9 cellular contexts compared by ENCODE assay signal in genomic region chr2:26011990-26012856, GRCh38. TPM values are rescaled to one million over a fixed set of nuclear protein-coding genes. Genes with fewer than 3 reads are reported as not detected.
DNase-seq lines count a peak whose midpoint lies in the region; ATAC-seq, FAIRE-seq and TF ChIP-seq lines count a peak whose summit lies in the region.
"Had no signal": no experiment of that assay in that cellular context is flagged by ENCODE, and none has a peak within 500 bp of the region (broad histone marks: within the 10 kb centered on the region; RNA-seq: fewer than 3 reads in every experiment).

No MANE protein-coding gene starts in this region.

- H3K9me3 Mint-ChIP-seq in WTC11, result peaks cover 6% of the 10 kb centered on the region
- H3K9me3 Mint-ChIP-seq in stimulated activated memory B cell treated with anti-CD40 and anti-IgM and Interleukin-4, amounts not matched to agents 10 μg/mL and 1 μg/mL and 100 μg/mL, for 72 hours, result peaks cover 4% of the 10 kb centered on the region

- H3K4me2 ChIP-seq in keratinocyte (ENCODE audit: control insufficient read depth, extremely low read depth, insufficient read depth, low read depth, low read length), result peak overlapping the region; percentile 52

- peak overlapping the region; percentile 96 for H3K27ac ChIP-seq in 22Rv1
- H3K27ac ChIP-seq in keratinocyte (ENCODE audit: control insufficient read depth, insufficient read depth, low read length), result peak overlapping the region; percentile 87
- peak overlapping the region in 1 of 4 donors; percentile 32 for H3K27ac ChIP-seq in tibial nerve

- peak; percentile 80 for ATAC-seq in WTC11
- no peak for ATAC-seq in HG02588 (IDR thresholded peaks at IDR 0.05; ENCODE audit: unreplicated experiment)
- ATAC-seq in stimulated activated memory B cell treated with anti-CD40 and anti-IgM and Interleukin-4, amounts not matched to agents 10 μg/mL and 1 μg/mL and 100 μg/mL, for 72 hours, result no peak

- TF ChIP-seq POLR2A in tibial nerve (IDR thresholded peaks at IDR 0.05), result no peak

- peaks cover 19% of the 10 kb centered on the region for H3K4me1 Mint-ChIP-seq in WTC11
- no peaks in the 10 kb centered on the region for H3K4me1 Mint-ChIP-seq in stimulated activated memory B cell treated with anti-CD40 and anti-IgM and Interleukin-4, amounts not matched to agents 10 μg/mL and 1 μg/mL and 100 μg/mL, for 72 hours
- H3K4me1 Mint-ChIP-seq: CD8-positive, alpha-beta memory T cell had no signal

- H3K9me1 ChIP-seq in keratinocyte (ENCODE audit: control insufficient read depth, extremely low read depth, insufficient read depth, low read length), result peaks cover 3% of the 10 kb centered on the region

- CTCF ChIA-PET in WTC11 (lab: Charles Lee), result interaction anchor here (0.7 to 2.5 kb wide), 7 partner anchors 12 to 76 kb away, joined by 3 to 7 read pairs (median 4); no protein-coding TSS in a partner anchor

- H3K36me3 ChIP-seq in keratinocyte (ENCODE audit: control insufficient read depth in 2 of 2, extremely low read depth in 1 of 2, insufficient read depth in 2 of 2, low read length in 2 of 2) (no peaks in the 10 kb centered on the region), tibial nerve (no peaks in the 10 kb centered on the region)

- peaks cover 45% of the 10 kb centered on the region for H3K4me1 ChIP-seq in keratinocyte (ENCODE audit: control insufficient read depth, extremely low read depth, insufficient read depth, low read length)
- H3K4me1 ChIP-seq in tibial nerve, result peaks cover 0 to 12% (median 5%) of the 10 kb centered on the region in 4 donors

- TF ChIP-seq CTCF in 22Rv1 (IDR thresholded peaks at IDR 0.05), result no peak
- TF ChIP-seq CTCF in WTC11 (IDR thresholded peaks at IDR 0.05), result no peak
- TF ChIP-seq CTCF in keratinocyte (optimal IDR thresholded peaks at IDR 0.05 in 1 of 3, IDR thresholded peaks at IDR 0.05 in 1 of 3, conservative IDR thresholded peaks at IDR 0.05 in 1 of 3; ENCODE audit: extremely low read depth in 1 of 3, insufficient read depth in 2 of 3, low read length in 3 of 3), result no peak
- TF ChIP-seq CTCF in tibial nerve (IDR thresholded peaks at IDR 0.05), result no peak

- POLR2A ChIA-PET in WTC11 (lab: Charles Lee), result interaction anchor here (0.5 kb wide), 1 partner anchor 259 kb away, joined by 3 read pairs; no protein-coding TSS in a partner anchor

- WGBS in tibial nerve, 2 donors, result 40 to 42% methylated on average over 14 of the region's 14 CpGs

- DNase-seq in HTR-8/SVneo (ENCODE audit: insufficient read length, low spot score) (peak; percentile 52), WTC11 (ENCODE audit: low spot score) (no peak), keratinocyte (ENCODE audit: low read depth, low spot score) (no peak), tibial nerve (ENCODE audit: low spot score in 2 of 2) (no peak)
- DNase-seq in activated naive CD4-positive, alpha-beta T cell (lab: John Stamatoyannopoulos, UW), result no peak
- DNase-seq: CD8-positive, alpha-beta memory T cell had no signal

- dilution Hi-C loops in keratinocyte (cut with MboI; ENCODE audit: extremely low pct_ligation_motif_present, low sequenced_read_pairs), result no loop called here

- peak; percentile 9 for FAIRE-seq in HTR-8/SVneo (lab: Jason Lieb, UNC)
- no peak for FAIRE-seq in keratinocyte (lab: Jason Lieb, UNC)

- peak overlapping the region; percentile 54 for H2AFZ ChIP-seq in keratinocyte (ENCODE audit: control insufficient read depth, low read length)

- no peaks in the 10 kb centered on the region for H3K27me3 Mint-ChIP-seq in WTC11 (ENCODE audit: low read depth)
- no peaks in the 10 kb centered on the region for H3K27me3 Mint-ChIP-seq in stimulated activated memory B cell treated with anti-CD40 and anti-IgM and Interleukin-4, amounts not matched to agents 10 μg/mL and 1 μg/mL and 100 μg/mL, for 72 hours

- peak overlapping the region; percentile 59 for H3K9ac ChIP-seq in keratinocyte (ENCODE audit: control insufficient read depth, extremely low read depth, insufficient read depth, low read length)

- H4K20me1 ChIP-seq in keratinocyte (ENCODE audit: control insufficient read depth, extremely low read depth, insufficient read depth, low read length), result no peaks in the 10 kb centered on the region

- H3K27ac Mint-ChIP-seq in WTC11, result peak overlapping the region; percentile 32
- no peak overlapping the region for H3K27ac Mint-ChIP-seq in stimulated activated memory B cell treated with anti-CD40 and anti-IgM and Interleukin-4, amounts not matched to agents 10 μg/mL and 1 μg/mL and 100 μg/mL, for 72 hours

- H3K4me3 ChIP-seq in keratinocyte (ENCODE audit: control insufficient read depth in 2 of 3, extremely low read depth in 1 of 3, insufficient read depth in 2 of 3, low read depth in 1 of 3, low read length in 3 of 3) (peak overlapping the region in 1 of 3 experiments; percentile 29), tibial nerve (no peak overlapping the region)

- H3K27me3 ChIP-seq in keratinocyte (ENCODE audit: control insufficient read depth, extremely low read depth, insufficient read depth, low read length) (no peaks in the 10 kb centered on the region), tibial nerve (no peaks in the 10 kb centered on the region)

- H3K36me3 Mint-ChIP-seq in WTC11, result 0 out of 2 replicates have a peak, but pooled peaks cover 4% of the 10 kb centered on the region
- H3K36me3 Mint-ChIP-seq in stimulated activated memory B cell treated with anti-CD40 and anti-IgM and Interleukin-4, amounts not matched to agents 10 μg/mL and 1 μg/mL and 100 μg/mL, for 72 hours, result no peaks in the 10 kb centered on the region

- H3K4me3 Mint-ChIP-seq in WTC11, result no peak overlapping the region
- H3K4me3 Mint-ChIP-seq in stimulated activated memory B cell treated with anti-CD40 and anti-IgM and Interleukin-4, amounts not matched to agents 10 μg/mL and 1 μg/mL and 100 μg/mL, for 72 hours, result no peak overlapping the region
- H3K4me3 Mint-ChIP-seq: CD8-positive, alpha-beta memory T cell had no signal

- no peak for TF ChIP-seq EP300 in tibial nerve (IDR thresholded peaks at IDR 0.05)

- H3K9me3 ChIP-seq in keratinocyte (ENCODE audit: control insufficient read depth, low read depth, low read length) (no peaks in the 10 kb centered on the region), tibial nerve (no peaks in the 10 kb centered on the region)

- H3K79me2 ChIP-seq in keratinocyte (ENCODE audit: control insufficient read depth, insufficient read depth, low read length), result no peaks in the 10 kb centered on the region

TF ChIP-seq in WTC11, 78 proteins besides CTCF, POLR2A, EP300 and RAD21 (continues in another document):
- no peak for TF ChIP-seq TEAD4 (CRISPR knock-in tag; IDR thresholded peaks at IDR 0.05)
- TF ChIP-seq, protein P1, sequence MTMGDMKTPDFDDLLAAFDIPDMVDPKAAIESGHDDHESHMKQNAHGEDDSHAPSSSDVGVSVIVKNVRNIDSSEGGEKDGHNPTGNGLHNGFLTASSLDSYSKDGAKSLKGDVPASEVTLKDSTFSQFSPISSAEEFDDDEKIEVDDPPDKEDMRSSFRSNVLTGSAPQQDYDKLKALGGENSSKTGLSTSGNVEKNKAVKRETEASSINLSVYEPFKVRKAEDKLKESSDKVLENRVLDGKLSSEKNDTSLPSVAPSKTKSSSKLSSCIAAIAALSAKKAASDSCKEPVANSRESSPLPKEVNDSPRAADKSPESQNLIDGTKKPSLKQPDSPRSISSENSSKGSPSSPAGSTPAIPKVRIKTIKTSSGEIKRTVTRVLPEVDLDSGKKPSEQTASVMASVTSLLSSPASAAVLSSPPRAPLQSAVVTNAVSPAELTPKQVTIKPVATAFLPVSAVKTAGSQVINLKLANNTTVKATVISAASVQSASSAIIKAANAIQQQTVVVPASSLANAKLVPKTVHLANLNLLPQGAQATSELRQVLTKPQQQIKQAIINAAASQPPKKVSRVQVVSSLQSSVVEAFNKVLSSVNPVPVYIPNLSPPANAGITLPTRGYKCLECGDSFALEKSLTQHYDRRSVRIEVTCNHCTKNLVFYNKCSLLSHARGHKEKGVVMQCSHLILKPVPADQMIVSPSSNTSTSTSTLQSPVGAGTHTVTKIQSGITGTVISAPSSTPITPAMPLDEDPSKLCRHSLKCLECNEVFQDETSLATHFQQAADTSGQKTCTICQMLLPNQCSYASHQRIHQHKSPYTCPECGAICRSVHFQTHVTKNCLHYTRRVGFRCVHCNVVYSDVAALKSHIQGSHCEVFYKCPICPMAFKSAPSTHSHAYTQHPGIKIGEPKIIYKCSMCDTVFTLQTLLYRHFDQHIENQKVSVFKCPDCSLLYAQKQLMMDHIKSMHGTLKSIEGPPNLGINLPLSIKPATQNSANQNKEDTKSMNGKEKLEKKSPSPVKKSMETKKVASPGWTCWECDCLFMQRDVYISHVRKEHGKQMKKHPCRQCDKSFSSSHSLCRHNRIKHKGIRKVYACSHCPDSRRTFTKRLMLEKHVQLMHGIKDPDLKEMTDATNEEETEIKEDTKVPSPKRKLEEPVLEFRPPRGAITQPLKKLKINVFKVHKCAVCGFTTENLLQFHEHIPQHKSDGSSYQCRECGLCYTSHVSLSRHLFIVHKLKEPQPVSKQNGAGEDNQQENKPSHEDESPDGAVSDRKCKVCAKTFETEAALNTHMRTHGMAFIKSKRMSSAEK (CRISPR knock-in tag; IDR thresholded peaks at IDR 0.05; ENCODE audit: borderline replicate concordance), result no peak
- TF ChIP-seq, protein P2, sequence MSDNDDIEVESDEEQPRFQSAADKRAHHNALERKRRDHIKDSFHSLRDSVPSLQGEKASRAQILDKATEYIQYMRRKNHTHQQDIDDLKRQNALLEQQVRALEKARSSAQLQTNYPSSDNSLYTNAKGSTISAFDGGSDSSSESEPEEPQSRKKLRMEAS (CRISPR knock-in tag; IDR thresholded peaks at IDR 0.05), result no peak

RNA-seq across cellular contexts. Expression of gene RAB10, which starts 21.7 kb away (rescaled TPM):
- total RNA-seq in WTC11 (2021), result 127 to 142 TPM (median 132 TPM) in 3 replicates
- 139 to 252 TPM (median 161 TPM) in 3 replicates for polyA plus RNA-seq in keratinocyte
- 328 TPM for polyA plus RNA-seq in keratinocyte (2011; ENCODE audit: low read depth)
- polyA plus RNA-seq in keratinocyte (2011; cell fraction: cytosol; rRNA removed), result 225 and 344 TPM in 2 replicates
- polyA plus RNA-seq in keratinocyte (2011; cell fraction: nucleus; rRNA removed), result 141 and 287 TPM in 2 replicates
- 176 and 274 TPM in 2 replicates for polyA plus RNA-seq in keratinocyte (2012; ENCODE audit: low replicate concordance)
- polyA minus RNA-seq in keratinocyte, result 27.3 to 149 TPM (median 105 TPM) in 3 replicates
- polyA minus RNA-seq in keratinocyte (2011; cell fraction: cytosol; rRNA and poly(A)+ RNA removed), result 202 TPM
- polyA minus RNA-seq in keratinocyte (2011; cell fraction: nucleus; rRNA and poly(A)+ RNA removed), result 73.4 and 110 TPM in 2 replicates
- 100 to 1,000 TPM; 133 to 196 (median 155) TPM for total RNA-seq in tibial nerve

RNA-seq across cellular contexts. Expression of gene KIF3C, which starts 29.9 kb away (rescaled TPM):
- total RNA-seq in WTC11 (2021), result 48.1 to 60.1 TPM (median 55.8 TPM) in 3 replicates
- polyA plus RNA-seq in keratinocyte, result 6.5 to 8.4 TPM (median 7.4 TPM) in 3 replicates
- polyA plus RNA-seq in keratinocyte (2011; ENCODE audit: low read depth), result 13.4 TPM
- polyA plus RNA-seq in keratinocyte (2011; cell fraction: cytosol; rRNA removed), result 7.0 and 10.3 TPM in 2 replicates
- 9.9 and 11.9 TPM in 2 replicates for polyA plus RNA-seq in keratinocyte (2011; cell fraction: nucleus; rRNA removed)
- 5.7 and 20.9 TPM in 2 replicates for polyA plus RNA-seq in keratinocyte (2012; ENCODE audit: low replicate concordance)
- polyA minus RNA-seq in keratinocyte, result 9.7 to 24.6 TPM (median 10.8 TPM) in 3 replicates
- polyA minus RNA-seq in keratinocyte (2011; cell fraction: cytosol; rRNA and poly(A)+ RNA removed), result 15.9 TPM
- polyA minus RNA-seq in keratinocyte (2011; cell fraction: nucleus; rRNA and poly(A)+ RNA removed), result 10.2 and 13.2 TPM in 2 replicates
- total RNA-seq in tibial nerve, result 10 to 100 TPM; 20.2 to 31.9 (median 22.8) TPM
